In genomic region chr18:23281626-23282436, GRCh38 we compare ENCODE assay signal across 1 cellular context.
TF ChIP-seq lines count a peak whose summit lies in the region.

No MANE protein-coding gene starts in this region.

TF ChIP-seq in SK-N-SH, 30 proteins besides CTCF, POLR2A, EP300 and RAD21 (continued from another document):
- TF ChIP-seq PBX3 (IDR thresholded peaks at IDR 0.05) = no peak
- no peak for TF ChIP-seq MAX (IDR thresholded peaks at IDR 0.05; ENCODE audit: low read depth)
- no peak for TF ChIP-seq USF2 (IDR thresholded peaks at IDR 0.05; ENCODE audit: borderline replicate concordance, low read depth, low read length)
- no peak for TF ChIP-seq YY1 (IDR thresholded peaks at IDR 0.05; ENCODE audit: low read depth)
- TF ChIP-seq TAF1 (IDR thresholded peaks at IDR 0.05; ENCODE audit: borderline replicate concordance, low read depth, low read length) = no peak
- no peak for TF ChIP-seq POLR2AphosphoS5 (IDR thresholded peaks at IDR 0.05; ENCODE audit: low read depth, low read length)
